ENCODE assay signal across 8 cellular contexts in genomic region chr19:11598103-11598483, GRCh38. TPM values are rescaled to one million over a fixed set of nuclear protein-coding genes. Genes with fewer than 3 reads are reported as not detected.
A peak's percentile ranks its signal among the peaks of the same experiment; 100 is the strongest.
DNase-seq lines count a peak whose midpoint lies in the region; ATAC-seq and TF ChIP-seq lines count a peak whose summit lies in the region.

No MANE protein-coding gene starts in this region.

- H3K79me1 ChIP-seq in trophoblast cell (ENCODE audit: low read length) = peaks cover 7% of the 10 kb centered on the region

- peak overlapping the region; percentile 41 for H3K27ac ChIP-seq in DOHH2 (ENCODE audit: low read depth, low read length)
- H3K27ac ChIP-seq in RWPE1 = peak overlapping the region; percentile 83
- peak overlapping the region in 3 of 4 donors; percentile 91 to 97 (median 94) for H3K27ac ChIP-seq in esophagus squamous epithelium
- no peak overlapping the region for H3K27ac ChIP-seq in trophoblast cell (ENCODE audit: low read depth, low read length)

- DNase-seq in RWPE1 (ENCODE audit: low spot score) (no peak), esophagus squamous epithelium (lab: John Stamatoyannopoulos, UW) (no peak), trophoblast cell (no peak), GDM1 (lab: John Stamatoyannopoulos, UW) (no peak)

- H3K18ac ChIP-seq in trophoblast cell (ENCODE audit: low read length) = peak overlapping the region; percentile 99

- H4K12ac ChIP-seq in trophoblast cell (ENCODE audit: low read depth, low read length) = peak overlapping the region; percentile 100

- H4K8ac ChIP-seq in trophoblast cell (ENCODE audit: low read depth, low read length) = peak overlapping the region; percentile 100

- H3K9me3 ChIP-seq in DOHH2 (ENCODE audit: control insufficient read depth, insufficient read depth, low read length) = no peaks in the 10 kb centered on the region
- no peaks in the 10 kb centered on the region for H3K9me3 ChIP-seq in esophagus squamous epithelium
- no peaks in the 10 kb centered on the region for H3K9me3 ChIP-seq in trophoblast cell (ENCODE audit: insufficient read depth, low read depth, low read length)

- no peak overlapping the region for H2BK5ac ChIP-seq in trophoblast cell (ENCODE audit: low read depth, low read length, poor library complexity)

- no peaks in the 10 kb centered on the region for H4K20me1 ChIP-seq in DOHH2 (ENCODE audit: control insufficient read depth, insufficient read depth, low read depth, low read length)

- CTCF ChIA-PET in RWPE1 (lab: Yijun Ruan, JAX) = no interaction called here

- H3F3A ChIP-seq in DOHH2 (ENCODE audit: control insufficient read depth, insufficient read depth) = no peaks in the 10 kb centered on the region

- TF ChIP-seq CTCF in DOHH2 (IDR thresholded peaks at IDR 0.05; ENCODE audit: low read depth, low read length, poor library complexity, severe bottlenecking) = no peak
- no peak for TF ChIP-seq CTCF in RWPE1 (conservative IDR thresholded peaks at IDR 0.05; ENCODE audit: low read depth)
- no peak for TF ChIP-seq CTCF in esophagus squamous epithelium (IDR thresholded peaks at IDR 0.05)

- intact Hi-C loops in esophagus squamous epithelium (cut with DNase I) = no loop called here

- no peak overlapping the region for H2AFZ ChIP-seq in trophoblast cell (ENCODE audit: insufficient read depth, low read length, poor library complexity)

- H3K4me1 ChIP-seq in DOHH2 (ENCODE audit: control insufficient read depth, low read length) (peaks cover 40% of the 10 kb centered on the region), esophagus squamous epithelium (peaks cover 0 to 29% (median 9%) of the 10 kb centered on the region in 3 donors), trophoblast cell (ENCODE audit: control insufficient read depth in 1 of 2, insufficient read depth in 2 of 2, low read length in 2 of 2) (peaks cover 4 to 8% of the 10 kb centered on the region in 2 experiments)

- H3K14ac ChIP-seq in trophoblast cell (ENCODE audit: low read length) = peak overlapping the region; percentile 99

- H3K4me3 ChIP-seq in DOHH2 (ENCODE audit: low read length) = peak overlapping the region; percentile 87
- H3K4me3 ChIP-seq in esophagus squamous epithelium = peak overlapping the region; percentile 63 to 96 (median 78)
- H3K4me3 ChIP-seq in trophoblast cell (ENCODE audit: low read depth, low read length) = peak overlapping the region; percentile 95

- peak overlapping the region; percentile 97 for H4K91ac ChIP-seq in trophoblast cell (ENCODE audit: low read depth, low read length)

- no peak for TF ChIP-seq POLR2A in esophagus squamous epithelium (IDR thresholded peaks at IDR 0.05)

- peaks cover 51% of the 10 kb centered on the region for H3K79me2 ChIP-seq in DOHH2 (ENCODE audit: control insufficient read depth, low read length)
- peaks cover 23% of the 10 kb centered on the region for H3K79me2 ChIP-seq in trophoblast cell (ENCODE audit: control insufficient read depth, insufficient read depth, low read length, poor library complexity)

- no peak overlapping the region for H3K23ac ChIP-seq in trophoblast cell (ENCODE audit: low read length)

- H3K4ac ChIP-seq in trophoblast cell (ENCODE audit: low read depth, low read length) = peak overlapping the region; percentile 96

- H3K9me2 ChIP-seq in DOHH2 (replicated peaks; ENCODE audit: control insufficient read depth, low read length) = no peaks in the 10 kb centered on the region

- H3K27me3 ChIP-seq in DOHH2 (ENCODE audit: control insufficient read depth, low read length) (no peaks in the 10 kb centered on the region), esophagus squamous epithelium (no peaks in the 10 kb centered on the region), trophoblast cell (ENCODE audit: insufficient read depth, low read length) (no peaks in the 10 kb centered on the region)

- no peak for ATAC-seq in HG03095 (IDR thresholded peaks at IDR 0.05; ENCODE audit: unreplicated experiment)
- no peak for ATAC-seq in GM18870 (IDR thresholded peaks at IDR 0.05; ENCODE audit: unreplicated experiment)
- no peak for ATAC-seq in HG02840 (IDR thresholded peaks at IDR 0.05; ENCODE audit: low FRiP score, unreplicated experiment)

- peak overlapping the region; percentile 97 for H3K9ac ChIP-seq in trophoblast cell (ENCODE audit: low read length)

- POLR2A ChIA-PET in RWPE1 (lab: Yijun Ruan, JAX; ENCODE audit: low non-redundant PET) = interaction anchor here (0.6 kb wide), 1 partner anchor 16 kb away, joined by 9 read pairs; no protein-coding TSS in a partner anchor

- H3K4me2 ChIP-seq in DOHH2 (ENCODE audit: low read length) (peak overlapping the region; percentile 94), trophoblast cell (ENCODE audit: low read length) (peak overlapping the region; percentile 71)

- no peak overlapping the region for H2BK120ac ChIP-seq in trophoblast cell (ENCODE audit: insufficient read depth, low read length, poor library complexity)

- H3K36me3 ChIP-seq in DOHH2 (ENCODE audit: control insufficient read depth, low read length) (peaks cover 25% of the 10 kb centered on the region), esophagus squamous epithelium (no peaks in the 10 kb centered on the region), trophoblast cell (ENCODE audit: control insufficient read depth in 1 of 2, insufficient read depth in 2 of 2, low read length in 2 of 2) (peaks cover 7 to 10% of the 10 kb centered on the region in 2 experiments)

- peak overlapping the region; percentile 96 for H2AK5ac ChIP-seq in trophoblast cell (ENCODE audit: low read length)

- H2BK12ac ChIP-seq in trophoblast cell (ENCODE audit: low read length) = no peak overlapping the region

- WGBS in esophagus squamous epithelium, 2 donors = 61 to 71% methylated on average over 10 of the region's 10 CpGs
- WGBS in trophoblast cell (ENCODE audit: extremely low coverage, insufficient coverage, insufficient read length) = no CpG with 5 or more reads among the region's 10 CpGs

RNA-seq across cellular contexts. Expression of gene ZNF627, which starts 0.8 kb away (rescaled TPM):
- 1 to 10 TPM; 3.5 to 9.2 (median 6.5) TPM for total RNA-seq in esophagus squamous epithelium
- 9.9 and 10.1 TPM in 2 replicates for polyA plus RNA-seq in trophoblast cell (2013)

RNA-seq across cellular contexts. Expression of gene ACP5, which starts 20.6 kb away (rescaled TPM):
- total RNA-seq in esophagus squamous epithelium = 10 to 100 TPM; 12.2 to 61.9 (median 33.0) TPM
- polyA plus RNA-seq in trophoblast cell (2013) = 0.66 and 0.76 TPM in 2 replicates

RNA-seq across cellular contexts. Expression of gene ELOF1, which starts 39.1 kb away (rescaled TPM):
- 10 to 100 TPM; 21.7 to 31.6 (median 28.6) TPM for total RNA-seq in esophagus squamous epithelium
- 68.7 and 69.1 TPM in 2 replicates for polyA plus RNA-seq in trophoblast cell (2013)

RNA-seq across cellular contexts. Expression of gene CNN1, which starts 59.4 kb away (rescaled TPM):
- total RNA-seq in esophagus squamous epithelium = 100 to 1,000 TPM in 1 of 4 donors, 10 to 100 TPM in 3; 20.4 to 437 (median 45.0) TPM
- polyA plus RNA-seq in trophoblast cell (2013) = 139 and 140 TPM in 2 replicates
